In the genomic region with DNA sequence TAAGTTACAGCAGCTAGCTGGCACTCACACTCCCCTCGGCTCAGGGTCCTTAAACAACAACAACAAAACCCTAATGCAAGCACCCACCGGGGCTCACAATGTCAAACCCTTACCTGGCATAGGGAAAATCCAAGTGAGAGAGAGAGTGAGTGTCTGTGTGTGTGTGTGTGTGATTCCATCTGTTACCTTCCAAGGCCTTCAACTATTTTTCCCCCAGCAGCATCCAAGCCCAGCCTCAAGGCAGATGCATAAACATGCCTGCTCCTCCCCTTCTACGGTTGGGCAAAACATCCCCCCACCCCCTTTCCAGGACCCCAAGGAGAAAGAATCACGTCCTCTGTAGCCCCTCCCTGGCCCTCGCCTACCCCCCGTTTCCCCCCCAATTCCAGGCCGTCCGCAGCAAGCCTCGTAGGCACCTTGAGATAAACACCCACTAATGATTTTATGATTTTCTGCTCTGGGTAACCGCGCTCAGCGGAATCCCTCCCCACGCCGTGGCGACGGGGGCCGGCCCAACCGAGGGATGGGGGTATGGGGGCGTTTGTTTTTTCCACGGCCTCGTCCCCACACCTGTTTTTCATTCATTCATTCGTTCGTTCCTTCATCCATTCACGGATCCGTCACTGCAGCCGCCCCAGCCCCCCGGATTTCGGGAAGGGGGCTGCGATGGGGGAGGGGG, we compare ENCODE assay signal across 9 cellular contexts. TPM values are rescaled to one million over a fixed set of nuclear protein-coding genes. Genes with fewer than 3 reads are reported as not detected.
A peak's percentile ranks its signal among the peaks of the same experiment; 100 is the strongest.
DNase-seq lines count a peak whose midpoint lies in the region; ATAC-seq and TF ChIP-seq lines count a peak whose summit lies in the region.
"Not testable (repeated sequence)": the region's sequence is repeated elsewhere in the genome, so short reads cannot be mapped to it uniquely, and the experiment has no call there.
"Had no signal": no experiment of that assay in that cellular context is flagged by ENCODE, and none has a peak within 500 bp of the region (broad histone marks: within the 10 kb centered on the region; RNA-seq: fewer than 3 reads in every experiment).

No MANE protein-coding gene starts in this region.

- H3K27ac ChIP-seq in CD4-positive, alpha-beta memory T cell (ENCODE audit: low read depth, low read length); RWPE2 (ENCODE audit: poor library complexity, severe bottlenecking); ectodermal cell (ENCODE audit: insufficient read depth, low read depth, low read length, poor library complexity, severe bottlenecking); subcutaneous abdominal adipose tissue (ENCODE audit: low read depth, low read length): not testable (repeated sequence)

- peak overlapping the region; percentile 71 to 90 (median 82) for H3K4me3 Mint-ChIP-seq in CD4-positive, alpha-beta memory T cell
- H3K4me3 Mint-ChIP-seq in activated naive CD4-positive, alpha-beta T cell treated with anti-CD3 and anti-CD28 coated beads for 36 hours = peak overlapping the region; percentile 76
- peak overlapping the region; percentile 78 for H3K4me3 Mint-ChIP-seq in osteocyte (ENCODE audit: unreplicated experiment)

- CTCF ChIA-PET in CD4-positive, alpha-beta memory T cell (lab: Charles Lee; ENCODE audit: partially characterized antibody) = not testable (repeated sequence)
- CTCF ChIA-PET in activated naive CD4-positive, alpha-beta T cell treated with anti-CD3 and anti-CD28 coated beads for 36 hours (lab: Charles Lee) = interaction anchor here (0.8 kb wide), 1 partner anchor 81 kb away, joined by 3 read pairs; no protein-coding TSS in a partner anchor

- DNase-seq in CD4-positive, alpha-beta memory T cell; RWPE2 (ENCODE audit: low spot score); osteocyte (ENCODE audit: extremely low spot score, unreplicated experiment): not testable (repeated sequence)
- DNase-seq in LHCN-M2 (ENCODE audit: low read depth) (peak; percentile 23), inferior parietal cortex (ENCODE audit: extremely low spot score) (peak; percentile 11)
- DNase-seq in activated naive CD4-positive, alpha-beta T cell treated with anti-CD3 and anti-CD28 coated beads for 36 hours = peak; percentile 8

- H3K9me3 ChIP-seq in CD4-positive, alpha-beta memory T cell (ENCODE audit: control insufficient read depth in 1 of 2, low read length in 2 of 2); RWPE2 (ENCODE audit: severe bottlenecking); ectodermal cell (ENCODE audit: control insufficient read depth, low read length); subcutaneous abdominal adipose tissue (ENCODE audit: control insufficient read depth in 5 of 5, low read length in 5 of 5): not testable (repeated sequence)

- not testable (repeated sequence) for H3K36me3 Mint-ChIP-seq in CD4-positive, alpha-beta memory T cell; activated naive CD4-positive, alpha-beta T cell treated with anti-CD3 and anti-CD28 coated beads for 36 hours (ENCODE audit: low read depth); osteocyte (ENCODE audit: unreplicated experiment)

- peak; percentile 37 for ATAC-seq in RWPE2 (ENCODE audit: low read depth)

- not testable (repeated sequence) for H3K4me1 ChIP-seq in CD4-positive, alpha-beta memory T cell (ENCODE audit: insufficient read depth, low read length); RWPE2 (ENCODE audit: insufficient read depth, poor library complexity, severe bottlenecking); ectodermal cell (ENCODE audit: control insufficient read depth, insufficient read depth, low read length)
- peaks cover 0 to 18% (median 14%) of the 10 kb centered on the region in 5 donors for H3K4me1 ChIP-seq in subcutaneous abdominal adipose tissue (ENCODE audit: control insufficient read depth in 5 of 5, insufficient read depth in 5 of 5, low read length in 5 of 5)

- H3K9ac ChIP-seq in subcutaneous abdominal adipose tissue (ENCODE audit: low read length in 5 of 5) = peak overlapping the region in 1 of 5 donors; percentile 47

- H3K27me3 ChIP-seq in CD4-positive, alpha-beta memory T cell (ENCODE audit: insufficient read depth, low read length); RWPE2 (ENCODE audit: insufficient read depth, poor library complexity, severe bottlenecking); ectodermal cell (ENCODE audit: control insufficient read depth, insufficient read depth, low read length, poor library complexity, severe bottlenecking); subcutaneous abdominal adipose tissue (ENCODE audit: control insufficient read depth in 5 of 5, insufficient read depth in 4 of 5, low read length in 5 of 5): not testable (repeated sequence)

- intact Hi-C loops in CD4-positive, alpha-beta memory T cell (cut with micrococcal nuclease) = loop anchor here (5.0 kb wide), 1 partner anchor 71 kb away; no protein-coding TSS in a partner anchor
- intact Hi-C loops in activated naive CD4-positive, alpha-beta T cell treated with anti-CD3 and anti-CD28 coated beads for 36 hours (cut with micrococcal nuclease) = loop anchor here (5.0 kb wide), 2 partner anchors 49 to 94 kb away; a partner anchor contains a TSS

- H3K9me3 Mint-ChIP-seq in CD4-positive, alpha-beta memory T cell; activated naive CD4-positive, alpha-beta T cell treated with anti-CD3 and anti-CD28 coated beads for 36 hours; osteocyte (ENCODE audit: unreplicated experiment): not testable (repeated sequence)

- 1% methylated on average over 18 to 25 of the region's 29 CpGs for WGBS in ectodermal cell, 2 experiments

- H3K36me3 ChIP-seq in CD4-positive, alpha-beta memory T cell (ENCODE audit: insufficient read depth, low read length); RWPE2 (ENCODE audit: low read depth); ectodermal cell (ENCODE audit: control insufficient read depth, insufficient read depth, low read length); subcutaneous abdominal adipose tissue (ENCODE audit: control insufficient read depth in 5 of 5, insufficient read depth in 5 of 5, low read length in 5 of 5): not testable (repeated sequence)

- POLR2A ChIA-PET in CD4-positive, alpha-beta memory T cell (lab: Charles Lee; ENCODE audit: partially characterized antibody) = interaction anchor here (1.1 to 1.4 kb wide), 7 partner anchors 23 to 713 kb away, joined by 3 to 6 read pairs (median 4); a partner anchor contains a TSS

- H3K4me3 ChIP-seq in CD4-positive, alpha-beta memory T cell (ENCODE audit: low read length in 2 of 2); RWPE2 (ENCODE audit: severe bottlenecking): not testable (repeated sequence)
- peak overlapping the region; percentile 51 for H3K4me3 ChIP-seq in ectodermal cell (ENCODE audit: insufficient read depth, low read depth, low read length)
- H3K4me3 ChIP-seq in subcutaneous abdominal adipose tissue (ENCODE audit: low read depth in 1 of 5, low read length in 5 of 5) = peak overlapping the region in 3 of 5 donors; percentile 2 to 42 (median 34)

- H3K27me3 Mint-ChIP-seq in CD4-positive, alpha-beta memory T cell; activated naive CD4-positive, alpha-beta T cell treated with anti-CD3 and anti-CD28 coated beads for 36 hours (ENCODE audit: low read depth); osteocyte (ENCODE audit: unreplicated experiment): not testable (repeated sequence)

- not testable (repeated sequence) for TF ChIP-seq CTCF in RWPE2 (IDR thresholded peaks at IDR 0.05; ENCODE audit: poor library complexity, severe bottlenecking); osteocyte (IDR thresholded peaks at IDR 0.05)

- peaks cover 5 to 14% (median 10%) of the 10 kb centered on the region in 4 donors for H3K4me1 Mint-ChIP-seq in CD4-positive, alpha-beta memory T cell
- peaks cover 11% of the 10 kb centered on the region for H3K4me1 Mint-ChIP-seq in activated naive CD4-positive, alpha-beta T cell treated with anti-CD3 and anti-CD28 coated beads for 36 hours (ENCODE audit: low read depth)
- peaks cover 29% of the 10 kb centered on the region for H3K4me1 Mint-ChIP-seq in osteocyte (ENCODE audit: unreplicated experiment)

- peak overlapping the region in 6 of 7 donors; percentile 62 to 89 (median 72) for H3K27ac Mint-ChIP-seq in CD4-positive, alpha-beta memory T cell
- H3K27ac Mint-ChIP-seq in activated naive CD4-positive, alpha-beta T cell treated with anti-CD3 and anti-CD28 coated beads for 36 hours = not testable (repeated sequence)
- H3K27ac Mint-ChIP-seq in osteocyte (ENCODE audit: unreplicated experiment) = peak overlapping the region; percentile 67

RNA-seq across cellular contexts. Expression of a gene that starts 36.4 kb away (rescaled TPM):
- total RNA-seq in CD4-positive, alpha-beta memory T cell = not detected
- polyA plus RNA-seq in CD4-positive, alpha-beta memory T cell = 1 to 10 TPM; 6.3 to 9.9 TPM
- total RNA-seq in LHCN-M2 (2014; rRNA removed) (not detected in 2 replicates), osteocyte (not detected in 2 replicates)
- 3.5 TPM for polyA plus RNA-seq in LHCN-M2 (2012)
- not detected for total RNA-seq in activated naive CD4-positive, alpha-beta T cell treated with anti-CD3 and anti-CD28 coated beads for 36 hours
- polyA plus RNA-seq in ectodermal cell (2013, experiment 1 of 4) = not detected
- not detected for polyA plus RNA-seq in ectodermal cell (2013, experiment 2 of 4)
- polyA plus RNA-seq in ectodermal cell (2013, experiment 3 of 4) = not detected
- polyA plus RNA-seq in ectodermal cell (2013, experiment 4 of 4) = not detected
- total RNA-seq: dermis microvascular lymphatic vessel endothelial cell had no signal

RNA-seq across cellular contexts. Expression of a gene that starts 51.3 kb away (rescaled TPM):
- 10 to 100 TPM; 77.4 to 85.2 TPM for total RNA-seq in CD4-positive, alpha-beta memory T cell
- polyA plus RNA-seq in CD4-positive, alpha-beta memory T cell = 10 to 100 TPM; 68.2 to 87.3 TPM
- total RNA-seq in LHCN-M2 (2014; rRNA removed) = not detected in 2 replicates
- 0.15 TPM for polyA plus RNA-seq in LHCN-M2 (2012)
- 10 to 100 TPM; 22.7 to 22.8 TPM for total RNA-seq in activated naive CD4-positive, alpha-beta T cell treated with anti-CD3 and anti-CD28 coated beads for 36 hours
- polyA plus RNA-seq in ectodermal cell (2013, experiment 1 of 4) = not detected
- not detected for polyA plus RNA-seq in ectodermal cell (2013, experiment 2 of 4)
- not detected for polyA plus RNA-seq in ectodermal cell (2013, experiment 3 of 4)
- not detected for polyA plus RNA-seq in ectodermal cell (2013, experiment 4 of 4)
- not detected in 2 replicates for total RNA-seq in osteocyte
- total RNA-seq: dermis microvascular lymphatic vessel endothelial cell had no signal

Comparison
In these comparisons a context has a peak if more than half of its experiments do, and no peak if none do; other contexts are left out.
1. RNA of a gene that starts 51.3 kb away (total RNA-seq): 77.4 to 85.2 TPM in CD4-positive, alpha-beta memory T cell and 22.7 to 22.8 TPM in activated naive CD4-positive, alpha-beta T cell treated with anti-CD3 and anti-CD28 coated beads for 36 hours; not detected in LHCN-M2 and not detected in osteocyte; every median in the first group is over 10 times any median in the second.
2. Peak in every context shown above with its lines, with median percentiles within 50 percentile points of each other: H3K4me3 Mint-ChIP-seq.